17 cellular contexts compared by ENCODE assay signal in the genomic region with DNA sequence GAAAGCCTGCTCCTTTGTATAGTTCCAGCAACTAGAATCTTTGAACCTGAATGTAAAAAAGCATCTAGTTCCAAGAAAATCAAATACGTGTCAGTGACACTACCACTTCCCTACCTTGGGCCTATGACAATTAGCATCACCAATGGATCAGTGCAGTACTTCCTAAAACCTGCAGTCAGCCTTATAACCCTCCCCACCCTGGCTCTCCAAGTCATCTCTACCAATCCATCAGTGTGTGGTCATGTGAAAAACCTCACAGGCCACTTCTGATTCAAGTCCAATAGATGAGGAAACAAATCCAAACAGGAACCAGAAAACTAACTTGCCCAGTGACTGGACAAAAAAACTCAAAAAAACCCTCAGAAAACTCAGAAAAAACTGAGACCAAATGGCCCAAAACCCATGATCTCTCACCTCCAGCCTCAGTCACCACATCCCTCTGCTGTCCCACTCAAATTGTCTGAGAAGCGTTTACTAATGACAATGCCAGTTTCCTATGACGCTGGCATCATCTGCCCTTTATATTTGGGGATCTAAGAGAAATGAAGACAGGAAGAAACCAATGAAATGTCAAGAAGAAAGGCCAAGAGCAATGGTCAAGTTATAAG. TPM values are rescaled to one million over a fixed set of nuclear protein-coding genes. Genes with fewer than 3 reads are reported as not detected.
DNase-seq lines count a peak whose midpoint lies in the region; ATAC-seq and TF ChIP-seq lines count a peak whose summit lies in the region.
"Had no signal": no experiment of that assay in that cellular context is flagged by ENCODE, and none has a peak within 500 bp of the region (broad histone marks: within the 10 kb centered on the region; RNA-seq: fewer than 3 reads in every experiment).

No MANE protein-coding gene starts in this region.

- H3K4me1 Mint-ChIP-seq in stimulated activated naive B cell treated with anti-CD40 and anti-IgM and Interleukin-4, amounts not matched to agents 10 μg/mL and 1 μg/mL and 100 μg/mL, for 72 hours = peaks cover 0 to 3% of the 10 kb centered on the region in 2 donors

- H3K27me3 Mint-ChIP-seq in stimulated activated naive B cell treated with anti-CD40 and anti-IgM and Interleukin-4, amounts not matched to agents 10 μg/mL and 1 μg/mL and 100 μg/mL, for 72 hours = no peaks in the 10 kb centered on the region
- H3K27me3 Mint-ChIP-seq: central memory CD8-positive, alpha-beta T cell had no signal

- ATAC-seq in RWPE2 (ENCODE audit: low read depth) = no peak
- no peak for ATAC-seq in foreskin keratinocyte
- peak; percentile 65 to 74 for ATAC-seq in stimulated activated naive B cell treated with anti-CD40 and anti-IgM and Interleukin-4, amounts not matched to agents 10 μg/mL and 1 μg/mL and 100 μg/mL, for 72 hours (replicated peaks)

- H3K36me3 Mint-ChIP-seq in stimulated activated naive B cell treated with anti-CD40 and anti-IgM and Interleukin-4, amounts not matched to agents 10 μg/mL and 1 μg/mL and 100 μg/mL, for 72 hours = no peaks in the 10 kb centered on the region

- peak overlapping the region; percentile 44 for H3K27ac Mint-ChIP-seq in stimulated activated naive B cell treated with anti-CD40 and anti-IgM and Interleukin-4, amounts not matched to agents 10 μg/mL and 1 μg/mL and 100 μg/mL, for 72 hours

- peaks cover 66% of the 10 kb centered on the region for H3K36me3 ChIP-seq in RWPE2 (ENCODE audit: low read depth)
- H3K36me3 ChIP-seq: upper lobe of left lung had no signal

- no peaks in the 10 kb centered on the region for H3K9me3 ChIP-seq in RWPE2 (ENCODE audit: severe bottlenecking)
- H3K9me3 ChIP-seq: upper lobe of left lung had no signal

- no peak overlapping the region for H3K4me3 ChIP-seq in RWPE2 (ENCODE audit: severe bottlenecking)
- H3K4me3 ChIP-seq: upper lobe of left lung had no signal

- H3K27ac ChIP-seq in RWPE2 (ENCODE audit: poor library complexity, severe bottlenecking) = peak overlapping the region; percentile 70
- peak overlapping the region; percentile 83 for H3K27ac ChIP-seq in foreskin keratinocyte
- H3K27ac ChIP-seq: upper lobe of left lung had no signal

- no peak for TF ChIP-seq CTCF in RWPE2 (IDR thresholded peaks at IDR 0.05; ENCODE audit: poor library complexity, severe bottlenecking)
- TF ChIP-seq CTCF in foreskin keratinocyte (conservative IDR thresholded peaks at IDR 0.05) = no peak

- H3K4me1 ChIP-seq in RWPE2 (ENCODE audit: insufficient read depth, poor library complexity, severe bottlenecking) (peaks cover 43% of the 10 kb centered on the region), foreskin keratinocyte (peaks cover 40% of the 10 kb centered on the region)

- H3K9me3 Mint-ChIP-seq in stimulated activated naive B cell treated with anti-CD40 and anti-IgM and Interleukin-4, amounts not matched to agents 10 μg/mL and 1 μg/mL and 100 μg/mL, for 72 hours = no peaks in the 10 kb centered on the region
- H3K9me3 Mint-ChIP-seq: central memory CD8-positive, alpha-beta T cell had no signal

- no peaks in the 10 kb centered on the region for H3K27me3 ChIP-seq in RWPE2 (ENCODE audit: insufficient read depth, poor library complexity, severe bottlenecking)
- H3K27me3 ChIP-seq in foreskin keratinocyte = no peaks in the 10 kb centered on the region
- H3K27me3 ChIP-seq: upper lobe of left lung had no signal

- H3K4me3 Mint-ChIP-seq in stimulated activated naive B cell treated with anti-CD40 and anti-IgM and Interleukin-4, amounts not matched to agents 10 μg/mL and 1 μg/mL and 100 μg/mL, for 72 hours = no peak overlapping the region
- H3K4me3 Mint-ChIP-seq: central memory CD8-positive, alpha-beta T cell had no signal

- in situ Hi-C loops in KBM-7 (cut with MboI; ENCODE audit: low pct_unique_long_range_greater_than_20kb, low sequenced_read_pairs) = no loop called here

- DNase-seq in KBM-7 (peak; percentile 18), RWPE2 (ENCODE audit: low spot score) (no peak), foreskin keratinocyte (no peak)
- no peak for DNase-seq in stimulated activated naive B cell treated with anti-CD40 and anti-IgM and Interleukin-4, amounts not matched to agents 10 μg/mL and 1 μg/mL and 100 μg/mL, for 72 hours
- no peak for DNase-seq in activated CD4-positive, alpha-beta T cell treated with anti-CD3 and anti-CD28 coated beads for 1 hour
- DNase-seq in activated T-cell treated with anti-CD3 and anti-CD28 coated beads, Interleukin-2, amount 50 U/mL, for 48 hours = no peak
- DNase-seq in activated naive CD4-positive, alpha-beta T cell (lab: John Stamatoyannopoulos, UW) = no peak
- DNase-seq: activated CD4-positive, alpha-beta T cell treated with anti-CD3 and anti-CD28 coated beads for 48 hours; activated gamma-delta T cell; AML-193; amygdala; effector CD8-positive, alpha-beta T cell; hypothalamus; NCI-H2081; stimulated activated naive CD4-positive, alpha-beta T cell; upper lobe of left lung had no signal

RNA-seq across cellular contexts. Expression of a gene that starts 43.3 kb away (rescaled TPM):
- 87.7 and 92.6 TPM in 2 replicates for total RNA-seq in foreskin keratinocyte
- polyA plus RNA-seq in foreskin keratinocyte = 30.5 and 37.1 TPM in 2 replicates

Comparison
In these comparisons a context has a peak if more than half of its experiments do, and no peak if none do; other contexts are left out.
1. ATAC-seq: peak in stimulated activated naive B cell treated with anti-CD40 and anti-IgM and Interleukin-4, amounts not matched to agents 10 μg/mL and 1 μg/mL and 100 μg/mL, for 72 hours (2 of 2); none in RWPE2 (single experiment) and foreskin keratinocyte (single experiment).